Comparison of ENCODE assay signal across 1 cellular context in the genomic region with DNA sequence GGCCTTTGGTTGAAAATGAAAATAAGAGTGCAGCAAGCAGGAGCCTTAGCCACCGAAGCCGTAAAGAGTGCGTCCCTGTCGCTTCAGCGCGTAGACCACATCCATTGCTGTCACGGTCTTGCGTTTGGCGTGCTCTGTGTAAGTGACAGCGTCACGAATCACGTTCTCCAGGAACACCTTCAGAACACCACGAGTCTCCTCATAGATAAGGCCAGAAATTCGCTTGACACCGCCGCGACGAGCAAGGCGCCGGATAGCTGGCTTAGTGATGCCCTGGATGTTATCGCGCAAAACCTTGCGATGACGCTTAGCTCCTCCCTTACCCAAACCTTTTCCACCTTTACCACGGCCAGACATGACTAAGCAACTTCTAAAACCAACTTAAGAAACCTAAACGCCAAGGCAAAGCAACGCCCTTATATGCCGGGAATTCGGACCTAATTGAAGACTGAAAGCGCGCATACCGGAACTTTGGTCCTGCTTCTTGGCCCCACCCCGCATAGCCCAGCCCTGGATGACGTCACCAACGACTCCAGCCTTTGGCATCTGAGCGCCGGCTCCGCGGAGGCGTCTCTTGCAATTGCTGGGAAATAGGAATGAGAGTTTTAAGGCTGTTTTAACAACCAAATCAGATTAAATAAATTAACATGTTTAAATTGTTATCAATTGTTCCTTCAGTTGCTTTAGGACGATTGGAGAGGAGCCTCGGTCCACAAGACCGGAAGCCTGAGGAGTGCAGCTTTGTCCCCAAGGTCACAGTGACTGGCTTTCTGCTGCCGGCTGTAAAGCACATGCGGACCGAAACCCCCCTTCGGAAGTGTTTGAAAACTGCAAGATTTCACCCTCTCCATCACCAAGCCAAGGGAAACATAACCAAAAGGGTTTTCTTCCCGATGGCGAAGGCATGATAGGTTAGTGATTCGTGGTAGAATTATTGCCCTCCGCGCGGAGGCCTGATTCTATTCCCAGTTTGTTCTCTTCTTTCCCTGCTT.
TF ChIP-seq lines count a peak whose summit lies in the region.

No MANE protein-coding gene starts in this region.

TF ChIP-seq in K562, 482 proteins besides CTCF, POLR2A, EP300 and RAD21 (continued from another document and continues in another):
- no peak for TF ChIP-seq PTRF (tag; IDR thresholded peaks at IDR 0.05)
- peak; percentile 97 for TF ChIP-seq BHLHE40 (IDR thresholded peaks at IDR 0.05; ENCODE audit: low read length)
- no peak for TF ChIP-seq CCAR2 (IDR thresholded peaks at IDR 0.05; ENCODE audit: low read depth, low read length)
- no peak for TF ChIP-seq RBM25 (IDR thresholded peaks at IDR 0.05; ENCODE audit: low read depth, low read length, severe bottlenecking)
- peak; percentile 80 to 89 for TF ChIP-seq ARNT (IDR thresholded peaks at IDR 0.05)
- TF ChIP-seq, protein P1, sequence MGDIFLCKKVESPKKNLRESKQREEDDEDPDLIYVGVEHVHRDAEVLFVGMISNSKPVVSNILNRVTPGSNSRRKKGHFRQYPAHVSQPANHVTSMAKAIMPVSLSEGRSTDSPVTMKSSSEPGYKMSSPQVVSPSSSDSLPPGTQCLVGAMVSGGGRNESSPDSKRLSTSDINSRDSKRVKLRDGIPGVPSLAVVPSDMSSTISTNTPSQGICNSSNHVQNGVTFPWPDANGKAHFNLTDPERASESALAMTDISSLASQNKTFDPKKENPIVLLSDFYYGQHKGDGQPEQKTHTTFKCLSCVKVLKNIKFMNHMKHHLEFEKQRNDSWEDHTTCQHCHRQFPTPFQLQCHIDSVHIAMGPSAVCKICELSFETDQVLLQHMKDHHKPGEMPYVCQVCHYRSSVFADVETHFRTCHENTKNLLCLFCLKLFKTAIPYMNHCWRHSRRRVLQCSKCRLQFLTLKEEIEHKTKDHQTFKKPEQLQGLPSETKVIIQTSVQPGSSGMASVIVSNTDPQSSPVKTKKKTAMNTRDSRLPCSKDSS (IDR thresholded peaks at IDR 0.05; ENCODE audit: low read depth, partially characterized antibody): no peak
- peak; percentile 85 for TF ChIP-seq ZSCAN32 (CRISPR knock-in tag; IDR thresholded peaks at IDR 0.05)
- peak in 1 of 2 experiments; percentile 94 for TF ChIP-seq FOXK2 (conservative IDR thresholded peaks at IDR 0.05 in 1 of 2, IDR thresholded peaks at IDR 0.05 in 1 of 2; ENCODE audit: low read depth in 2 of 2)
- peak; percentile 96 for TF ChIP-seq HNRNPUL1 (IDR thresholded peaks at IDR 0.05; ENCODE audit: low read length)
- no peak for TF ChIP-seq ZKSCAN3 (CRISPR knock-in tag; IDR thresholded peaks at IDR 0.05)
- TF ChIP-seq, protein P2, sequence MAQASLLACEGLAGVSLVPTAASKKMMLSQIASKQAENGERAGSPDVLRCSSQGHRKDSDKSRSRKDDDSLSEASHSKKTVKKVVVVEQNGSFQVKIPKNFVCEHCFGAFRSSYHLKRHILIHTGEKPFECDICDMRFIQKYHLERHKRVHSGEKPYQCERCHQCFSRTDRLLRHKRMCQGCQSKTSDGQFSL (CRISPR knock-in tag; IDR thresholded peaks at IDR 0.05): peak; percentile 43; the same call in 1 of the 2 replicates
- TF ChIP-seq, protein P2 (tag; IDR thresholded peaks at IDR 0.05): no peak; a peak in 1 of 4 replicates
- TF ChIP-seq GATA2 (CRISPR knock-in tag; IDR thresholded peaks at IDR 0.05): peak; percentile 91
- TF ChIP-seq ZNF717 (CRISPR knock-in tag; IDR thresholded peaks at IDR 0.05): no peak; the same call in 1 of the 2 replicates
- TF ChIP-seq FOSL1 (tag; conservative IDR thresholded peaks at IDR 0.05): peak; percentile 91
- TF ChIP-seq TEAD1 (CRISPR knock-in tag; IDR thresholded peaks at IDR 0.05): peak; percentile 92 to 99
- TF ChIP-seq SUPT5H (IDR thresholded peaks at IDR 0.05): peak; percentile 95
- TF ChIP-seq, protein P3, sequence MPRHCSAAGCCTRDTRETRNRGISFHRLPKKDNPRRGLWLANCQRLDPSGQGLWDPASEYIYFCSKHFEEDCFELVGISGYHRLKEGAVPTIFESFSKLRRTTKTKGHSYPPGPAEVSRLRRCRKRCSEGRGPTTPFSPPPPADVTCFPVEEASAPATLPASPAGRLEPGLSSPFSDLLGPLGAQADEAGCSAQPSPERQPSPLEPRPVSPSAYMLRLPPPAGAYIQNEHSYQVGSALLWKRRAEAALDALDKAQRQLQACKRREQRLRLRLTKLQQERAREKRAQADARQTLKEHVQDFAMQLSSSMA (CRISPR knock-in tag; IDR thresholded peaks at IDR 0.05): peak; percentile 11; the same call in 1 of the 2 replicates
- TF ChIP-seq, protein P4, sequence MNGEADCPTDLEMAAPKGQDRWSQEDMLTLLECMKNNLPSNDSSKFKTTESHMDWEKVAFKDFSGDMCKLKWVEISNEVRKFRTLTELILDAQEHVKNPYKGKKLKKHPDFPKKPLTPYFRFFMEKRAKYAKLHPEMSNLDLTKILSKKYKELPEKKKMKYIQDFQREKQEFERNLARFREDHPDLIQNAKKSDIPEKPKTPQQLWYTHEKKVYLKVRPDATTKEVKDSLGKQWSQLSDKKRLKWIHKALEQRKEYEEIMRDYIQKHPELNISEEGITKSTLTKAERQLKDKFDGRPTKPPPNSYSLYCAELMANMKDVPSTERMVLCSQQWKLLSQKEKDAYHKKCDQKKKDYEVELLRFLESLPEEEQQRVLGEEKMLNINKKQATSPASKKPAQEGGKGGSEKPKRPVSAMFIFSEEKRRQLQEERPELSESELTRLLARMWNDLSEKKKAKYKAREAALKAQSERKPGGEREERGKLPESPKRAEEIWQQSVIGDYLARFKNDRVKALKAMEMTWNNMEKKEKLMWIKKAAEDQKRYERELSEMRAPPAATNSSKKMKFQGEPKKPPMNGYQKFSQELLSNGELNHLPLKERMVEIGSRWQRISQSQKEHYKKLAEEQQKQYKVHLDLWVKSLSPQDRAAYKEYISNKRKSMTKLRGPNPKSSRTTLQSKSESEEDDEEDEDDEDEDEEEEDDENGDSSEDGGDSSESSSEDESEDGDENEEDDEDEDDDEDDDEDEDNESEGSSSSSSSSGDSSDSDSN (IDR thresholded peaks at IDR 0.05; ENCODE audit: borderline replicate concordance in 1 of 2, low read depth in 2 of 2, low read length in 2 of 2): peak in 1 of 2 experiments; percentile 74; a peak in 2 of 4 replicates
- TF ChIP-seq, protein P5, sequence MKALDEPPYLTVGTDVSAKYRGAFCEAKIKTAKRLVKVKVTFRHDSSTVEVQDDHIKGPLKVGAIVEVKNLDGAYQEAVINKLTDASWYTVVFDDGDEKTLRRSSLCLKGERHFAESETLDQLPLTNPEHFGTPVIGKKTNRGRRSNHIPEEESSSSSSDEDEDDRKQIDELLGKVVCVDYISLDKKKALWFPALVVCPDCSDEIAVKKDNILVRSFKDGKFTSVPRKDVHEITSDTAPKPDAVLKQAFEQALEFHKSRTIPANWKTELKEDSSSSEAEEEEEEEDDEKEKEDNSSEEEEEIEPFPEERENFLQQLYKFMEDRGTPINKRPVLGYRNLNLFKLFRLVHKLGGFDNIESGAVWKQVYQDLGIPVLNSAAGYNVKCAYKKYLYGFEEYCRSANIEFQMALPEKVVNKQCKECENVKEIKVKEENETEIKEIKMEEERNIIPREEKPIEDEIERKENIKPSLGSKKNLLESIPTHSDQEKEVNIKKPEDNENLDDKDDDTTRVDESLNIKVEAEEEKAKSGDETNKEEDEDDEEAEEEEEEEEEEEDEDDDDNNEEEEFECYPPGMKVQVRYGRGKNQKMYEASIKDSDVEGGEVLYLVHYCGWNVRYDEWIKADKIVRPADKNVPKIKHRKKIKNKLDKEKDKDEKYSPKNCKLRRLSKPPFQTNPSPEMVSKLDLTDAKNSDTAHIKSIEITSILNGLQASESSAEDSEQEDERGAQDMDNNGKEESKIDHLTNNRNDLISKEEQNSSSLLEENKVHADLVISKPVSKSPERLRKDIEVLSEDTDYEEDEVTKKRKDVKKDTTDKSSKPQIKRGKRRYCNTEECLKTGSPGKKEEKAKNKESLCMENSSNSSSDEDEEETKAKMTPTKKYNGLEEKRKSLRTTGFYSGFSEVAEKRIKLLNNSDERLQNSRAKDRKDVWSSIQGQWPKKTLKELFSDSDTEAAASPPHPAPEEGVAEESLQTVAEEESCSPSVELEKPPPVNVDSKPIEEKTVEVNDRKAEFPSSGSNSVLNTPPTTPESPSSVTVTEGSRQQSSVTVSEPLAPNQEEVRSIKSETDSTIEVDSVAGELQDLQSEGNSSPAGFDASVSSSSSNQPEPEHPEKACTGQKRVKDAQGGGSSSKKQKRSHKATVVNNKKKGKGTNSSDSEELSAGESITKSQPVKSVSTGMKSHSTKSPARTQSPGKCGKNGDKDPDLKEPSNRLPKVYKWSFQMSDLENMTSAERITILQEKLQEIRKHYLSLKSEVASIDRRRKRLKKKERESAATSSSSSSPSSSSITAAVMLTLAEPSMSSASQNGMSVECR (CRISPR knock-in tag; IDR thresholded peaks at IDR 0.05): peak; percentile 88
- TF ChIP-seq ZNF282 (CRISPR knock-in tag; IDR thresholded peaks at IDR 0.05): no peak
- TF ChIP-seq, protein P6, sequence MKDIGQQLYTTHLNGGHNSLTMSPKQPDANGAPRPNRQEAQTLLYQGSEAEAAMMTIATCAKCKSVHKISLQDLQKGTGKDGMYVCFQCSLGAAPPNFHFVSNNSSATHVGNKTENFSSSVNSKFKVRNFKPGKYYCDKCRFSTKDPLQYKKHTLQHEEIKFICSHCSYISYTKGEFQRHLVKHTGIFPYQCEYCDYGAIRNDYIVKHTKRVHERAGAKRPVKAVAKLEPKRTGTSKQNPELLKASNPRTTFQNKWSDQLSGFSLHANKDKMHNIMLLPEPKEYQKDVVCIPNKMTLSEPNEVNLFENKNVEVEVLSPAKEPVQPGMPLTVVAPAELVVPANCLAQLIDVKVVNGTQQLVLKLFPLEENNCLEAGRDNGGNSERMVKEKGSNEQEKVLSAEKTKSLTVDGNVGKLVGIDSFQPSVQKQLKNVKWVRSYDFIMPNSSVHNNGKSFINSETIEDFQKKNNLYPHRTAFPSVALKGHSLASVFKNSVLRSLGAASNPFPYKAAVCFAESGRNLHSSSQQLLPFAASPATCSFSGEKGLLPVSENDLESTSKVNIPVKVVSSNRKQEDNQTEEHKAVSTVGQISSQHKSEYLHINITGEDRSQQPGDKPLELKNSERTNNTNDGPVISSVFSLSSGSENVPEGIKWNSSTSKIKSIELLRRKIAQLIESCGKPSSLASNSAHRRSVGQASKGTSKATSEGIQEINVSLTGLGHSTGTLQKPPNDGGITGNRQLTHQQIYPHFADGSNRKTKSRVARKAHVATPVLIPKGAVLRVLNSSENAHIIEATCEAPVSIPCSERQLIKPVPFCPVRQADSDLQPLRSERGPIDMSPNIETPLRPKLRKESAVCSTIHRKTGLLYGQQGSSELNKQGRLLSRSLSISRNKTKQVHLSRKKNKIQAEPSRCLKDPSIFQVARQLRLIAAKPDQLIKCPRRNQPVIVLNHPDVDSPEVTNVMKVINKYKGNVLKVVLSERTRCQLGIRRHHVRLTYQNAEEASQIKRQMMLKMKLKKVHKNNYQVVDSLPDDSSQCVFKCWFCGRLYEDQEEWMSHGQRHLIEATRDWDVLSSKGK (CRISPR knock-in tag; IDR thresholded peaks at IDR 0.05): no peak
- TF ChIP-seq, protein P7, sequence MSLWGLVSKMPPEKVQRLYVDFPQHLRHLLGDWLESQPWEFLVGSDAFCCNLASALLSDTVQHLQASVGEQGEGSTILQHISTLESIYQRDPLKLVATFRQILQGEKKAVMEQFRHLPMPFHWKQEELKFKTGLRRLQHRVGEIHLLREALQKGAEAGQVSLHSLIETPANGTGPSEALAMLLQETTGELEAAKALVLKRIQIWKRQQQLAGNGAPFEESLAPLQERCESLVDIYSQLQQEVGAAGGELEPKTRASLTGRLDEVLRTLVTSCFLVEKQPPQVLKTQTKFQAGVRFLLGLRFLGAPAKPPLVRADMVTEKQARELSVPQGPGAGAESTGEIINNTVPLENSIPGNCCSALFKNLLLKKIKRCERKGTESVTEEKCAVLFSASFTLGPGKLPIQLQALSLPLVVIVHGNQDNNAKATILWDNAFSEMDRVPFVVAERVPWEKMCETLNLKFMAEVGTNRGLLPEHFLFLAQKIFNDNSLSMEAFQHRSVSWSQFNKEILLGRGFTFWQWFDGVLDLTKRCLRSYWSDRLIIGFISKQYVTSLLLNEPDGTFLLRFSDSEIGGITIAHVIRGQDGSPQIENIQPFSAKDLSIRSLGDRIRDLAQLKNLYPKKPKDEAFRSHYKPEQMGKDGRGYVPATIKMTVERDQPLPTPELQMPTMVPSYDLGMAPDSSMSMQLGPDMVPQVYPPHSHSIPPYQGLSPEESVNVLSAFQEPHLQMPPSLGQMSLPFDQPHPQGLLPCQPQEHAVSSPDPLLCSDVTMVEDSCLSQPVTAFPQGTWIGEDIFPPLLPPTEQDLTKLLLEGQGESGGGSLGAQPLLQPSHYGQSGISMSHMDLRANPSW (CRISPR knock-in tag; IDR thresholded peaks at IDR 0.05): no peak
- TF ChIP-seq RCOR1 (IDR thresholded peaks at IDR 0.05; ENCODE audit: borderline replicate concordance in 1 of 2, low read depth in 2 of 2, low read length in 2 of 2): peak; percentile 65 to 96; a peak in 3 of 4 replicates
- TF ChIP-seq ERF (CRISPR knock-in tag; IDR thresholded peaks at IDR 0.05): peak; percentile 96
- peak; percentile 37; the same call in 1 of the 2 replicates for TF ChIP-seq SMAD3 (CRISPR knock-in tag; conservative IDR thresholded peaks at IDR 0.05)
- TF ChIP-seq COPS2 (conservative IDR thresholded peaks at IDR 0.05): no peak
- TF ChIP-seq NR3C1 (CRISPR knock-in tag; IDR thresholded peaks at IDR 0.05): no peak
- no peak for TF ChIP-seq ZNF507 (tag; conservative IDR thresholded peaks at IDR 0.05)
- TF ChIP-seq, protein P8, sequence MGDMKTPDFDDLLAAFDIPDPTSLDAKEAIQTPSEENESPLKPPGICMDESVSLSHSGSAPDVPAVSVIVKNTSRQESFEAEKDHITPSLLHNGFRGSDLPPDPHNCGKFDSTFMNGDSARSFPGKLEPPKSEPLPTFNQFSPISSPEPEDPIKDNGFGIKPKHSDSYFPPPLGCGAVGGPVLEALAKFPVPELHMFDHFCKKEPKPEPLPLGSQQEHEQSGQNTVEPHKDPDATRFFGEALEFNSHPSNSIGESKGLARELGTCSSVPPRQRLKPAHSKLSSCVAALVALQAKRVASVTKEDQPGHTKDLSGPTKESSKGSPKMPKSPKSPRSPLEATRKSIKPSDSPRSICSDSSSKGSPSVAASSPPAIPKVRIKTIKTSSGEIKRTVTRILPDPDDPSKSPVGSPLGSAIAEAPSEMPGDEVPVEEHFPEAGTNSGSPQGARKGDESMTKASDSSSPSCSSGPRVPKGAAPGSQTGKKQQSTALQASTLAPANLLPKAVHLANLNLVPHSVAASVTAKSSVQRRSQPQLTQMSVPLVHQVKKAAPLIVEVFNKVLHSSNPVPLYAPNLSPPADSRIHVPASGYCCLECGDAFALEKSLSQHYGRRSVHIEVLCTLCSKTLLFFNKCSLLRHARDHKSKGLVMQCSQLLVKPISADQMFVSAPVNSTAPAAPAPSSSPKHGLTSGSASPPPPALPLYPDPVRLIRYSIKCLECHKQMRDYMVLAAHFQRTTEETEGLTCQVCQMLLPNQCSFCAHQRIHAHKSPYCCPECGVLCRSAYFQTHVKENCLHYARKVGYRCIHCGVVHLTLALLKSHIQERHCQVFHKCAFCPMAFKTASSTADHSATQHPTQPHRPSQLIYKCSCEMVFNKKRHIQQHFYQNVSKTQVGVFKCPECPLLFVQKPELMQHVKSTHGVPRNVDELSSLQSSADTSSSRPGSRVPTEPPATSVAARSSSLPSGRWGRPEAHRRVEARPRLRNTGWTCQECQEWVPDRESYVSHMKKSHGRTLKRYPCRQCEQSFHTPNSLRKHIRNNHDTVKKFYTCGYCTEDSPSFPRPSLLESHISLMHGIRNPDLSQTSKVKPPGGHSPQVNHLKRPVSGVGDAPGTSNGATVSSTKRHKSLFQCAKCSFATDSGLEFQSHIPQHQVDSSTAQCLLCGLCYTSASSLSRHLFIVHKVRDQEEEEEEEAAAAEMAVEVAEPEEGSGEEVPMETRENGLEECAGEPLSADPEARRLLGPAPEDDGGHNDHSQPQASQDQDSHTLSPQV (IDR thresholded peaks at IDR 0.05): peak; percentile 88
